In genomic region chr4:83285022-83285387, GRCh38 we compare ENCODE assay signal across 8 cellular contexts. TPM values are rescaled to one million over a fixed set of nuclear protein-coding genes. Genes with fewer than 3 reads are reported as not detected.
DNase-seq lines count a peak whose midpoint lies in the region; ATAC-seq and TF ChIP-seq lines count a peak whose summit lies in the region.

No MANE protein-coding gene starts in this region.

- peaks cover 4% of the 10 kb centered on the region for H3K36me3 Mint-ChIP-seq in CD4-positive, CD25-positive, alpha-beta regulatory T cell
- peaks cover 5 to 9% of the 10 kb centered on the region in 2 donors for H3K36me3 Mint-ChIP-seq in activated naive CD4-positive, alpha-beta T cell treated with anti-CD3 and anti-CD28 coated beads, Interleukin-2, amount 50 U/mL, for 72 hours

- H3K27me3 ChIP-seq in CD4-positive, CD25-positive, alpha-beta regulatory T cell (ENCODE audit: control insufficient read depth, insufficient read depth, low read length) = peaks cover 4% of the 10 kb centered on the region
- no peaks in the 10 kb centered on the region for H3K27me3 ChIP-seq in neutrophil

- H3K4me1 ChIP-seq in CD4-positive, CD25-positive, alpha-beta regulatory T cell (ENCODE audit: control insufficient read depth, insufficient read depth, low read length, poor library complexity, severe bottlenecking) = peaks cover 25% of the 10 kb centered on the region
- peaks cover 44 to 45% of the 10 kb centered on the region in 2 experiments for H3K4me1 ChIP-seq in neutrophil (ENCODE audit: control insufficient read depth in 1 of 2, insufficient read depth in 1 of 2, low read depth in 1 of 2, low read length in 1 of 2)

- no peaks in the 10 kb centered on the region for H3K36me3 ChIP-seq in CD4-positive, CD25-positive, alpha-beta regulatory T cell (ENCODE audit: control insufficient read depth, insufficient read depth, low read length)
- no peaks in the 10 kb centered on the region for H3K36me3 ChIP-seq in neutrophil

- no peaks in the 10 kb centered on the region for H3K9me3 ChIP-seq in CD4-positive, CD25-positive, alpha-beta regulatory T cell (ENCODE audit: control insufficient read depth in 2 of 2, low read length in 2 of 2)
- H3K9me3 ChIP-seq in neutrophil = no peaks in the 10 kb centered on the region

- peak overlapping the region; percentile 77 for H3K27ac ChIP-seq in CD4-positive, CD25-positive, alpha-beta regulatory T cell (ENCODE audit: insufficient read depth, low read length, poor library complexity, severe bottlenecking)
- H3K27ac ChIP-seq in neutrophil = peak overlapping the region; percentile 99

- H3K4me3 Mint-ChIP-seq in CD4-positive, CD25-positive, alpha-beta regulatory T cell = peak overlapping the region; percentile 86 to 98 (median 98)

- no peak for TF ChIP-seq CTCF in neutrophil (IDR thresholded peaks at IDR 0.05)

- peaks cover 0 to 2% (median 0%) of the 10 kb centered on the region in 7 donors for H3K9me3 Mint-ChIP-seq in CD4-positive, CD25-positive, alpha-beta regulatory T cell
- no peaks in the 10 kb centered on the region for H3K9me3 Mint-ChIP-seq in activated naive CD4-positive, alpha-beta T cell treated with anti-CD3 and anti-CD28 coated beads, Interleukin-2, amount 50 U/mL, for 72 hours

- peak overlapping the region; percentile 98 for H3K4me3 ChIP-seq in CD4-positive, CD25-positive, alpha-beta regulatory T cell (ENCODE audit: low read depth, low read length)
- peak overlapping the region; percentile 74 to 85 for H3K4me3 ChIP-seq in neutrophil (ENCODE audit: low read depth in 1 of 2, low read length in 1 of 2)

- H3K27ac Mint-ChIP-seq in CD4-positive, CD25-positive, alpha-beta regulatory T cell = peak overlapping the region; percentile 81 to 98 (median 97)
- peak overlapping the region; percentile 96 to 98 for H3K27ac Mint-ChIP-seq in activated naive CD4-positive, alpha-beta T cell treated with anti-CD3 and anti-CD28 coated beads, Interleukin-2, amount 50 U/mL, for 72 hours

- H3K4me1 Mint-ChIP-seq in CD4-positive, CD25-positive, alpha-beta regulatory T cell = peaks cover 17 to 49% (median 34%) of the 10 kb centered on the region in 4 donors

- ATAC-seq in CD4-positive, CD25-positive, alpha-beta regulatory T cell (ENCODE audit: low read depth in 2 of 2) = no peak
- peak; percentile 3 for ATAC-seq in GM19324 (IDR thresholded peaks at IDR 0.05; ENCODE audit: low FRiP score, unreplicated experiment)
- ATAC-seq in activated naive CD4-positive, alpha-beta T cell treated with anti-CD3 and anti-CD28 coated beads, Interleukin-2, amount 50 U/mL, for 72 hours = peak in 1 of 2 donors; percentile 9

- peaks cover 28% of the 10 kb centered on the region for H3K27me3 Mint-ChIP-seq in CD4-positive, CD25-positive, alpha-beta regulatory T cell

- peak in 2 of 3 donors; percentile 5 to 70 for DNase-seq in CD4-positive, CD25-positive, alpha-beta regulatory T cell
- peak; percentile 4 for DNase-seq in NCI-H1092 (lab: John Stamatoyannopoulos, UW)
- no peak for DNase-seq in activated naive CD4-positive, alpha-beta T cell treated with anti-CD3 and anti-CD28 coated beads, Interleukin-2, amount 50 U/mL, for 72 hours (ENCODE audit: low spot score in 2 of 2)
- peak; percentile 37 for DNase-seq in glomerular endothelial cell (ENCODE audit: extremely low read depth, low read depth, low spot score)
- no peak for DNase-seq in mesenteric fat pad (ENCODE audit: low spot score)
- DNase-seq in stimulated activated CD4-positive, alpha-beta T cell treated with anti-CD3 and anti-CD28 coated beads, Interleukin-4, amount 100 ng/mL, for 1 hour = no peak

RNA-seq across cellular contexts. Expression of gene COQ2, which starts 0.4 kb away (rescaled TPM):
- total RNA-seq in CD4-positive, CD25-positive, alpha-beta regulatory T cell = 3.9 TPM
- 1 to 10 TPM; 5.8 to 8.8 (median 8.1) TPM for polyA plus RNA-seq in CD4-positive, CD25-positive, alpha-beta regulatory T cell
- total RNA-seq in activated naive CD4-positive, alpha-beta T cell treated with anti-CD3 and anti-CD28 coated beads, Interleukin-2, amount 50 U/mL, for 72 hours = 10 to 100 TPM; 17.8 to 18.7 TPM
- total RNA-seq in glomerular endothelial cell (14.1 and 17.5 TPM in 2 replicates), mesenteric fat pad (10.3 TPM)

RNA-seq across cellular contexts. Expression of gene HPSE, which starts 49.6 kb away (rescaled TPM):
- 9.1 TPM for total RNA-seq in CD4-positive, CD25-positive, alpha-beta regulatory T cell
- polyA plus RNA-seq in CD4-positive, CD25-positive, alpha-beta regulatory T cell = 10 to 100 TPM in 2 of 4 donors, 1 to 10 TPM in 2; 8.3 to 14.0 (median 10.3) TPM
- 10 to 100 TPM; 13.1 to 17.4 TPM for total RNA-seq in activated naive CD4-positive, alpha-beta T cell treated with anti-CD3 and anti-CD28 coated beads, Interleukin-2, amount 50 U/mL, for 72 hours
- total RNA-seq in glomerular endothelial cell = 3.5 and 6.0 TPM in 2 replicates
- total RNA-seq in mesenteric fat pad = 7.4 TPM

Comparison
In these comparisons a context has a peak if more than half of its experiments do, and no peak if none do; other contexts are left out.
1. DNase-seq: peak in CD4-positive, CD25-positive, alpha-beta regulatory T cell (2 of 3), NCI-H1092 (single experiment) and glomerular endothelial cell (single experiment); none in activated naive CD4-positive, alpha-beta T cell treated with anti-CD3 and anti-CD28 coated beads, Interleukin-2, amount 50 U/mL, for 72 hours (0 of 2), mesenteric fat pad (single experiment) and stimulated activated CD4-positive, alpha-beta T cell treated with anti-CD3 and anti-CD28 coated beads, Interleukin-4, amount 100 ng/mL, for 1 hour (single experiment).